In genomic region chr10:4836416-4836969, GRCh38 we compare ENCODE assay signal across 21 cellular contexts. TPM values are rescaled to one million over a fixed set of nuclear protein-coding genes. Genes with fewer than 3 reads are reported as not detected.
A peak's percentile ranks its signal among the peaks of the same experiment; 100 is the strongest.
DNase-seq lines count a peak whose midpoint lies in the region; ATAC-seq and TF ChIP-seq lines count a peak whose summit lies in the region.
"Had no signal": no experiment of that assay in that cellular context is flagged by ENCODE, and none has a peak within 500 bp of the region (broad histone marks: within the 10 kb centered on the region; RNA-seq: fewer than 3 reads in every experiment).

No MANE protein-coding gene starts in this region.

- H3K18ac ChIP-seq in trophoblast cell (ENCODE audit: low read length) = no peak overlapping the region

- H3K36me3 ChIP-seq in CD8-positive, alpha-beta T cell (ENCODE audit: insufficient read depth, low read length) = no peaks in the 10 kb centered on the region
- H3K36me3 ChIP-seq in trophoblast cell (ENCODE audit: control insufficient read depth in 1 of 2, insufficient read depth in 2 of 2, low read length in 2 of 2) = no peaks in the 10 kb centered on the region
- H3K36me3 ChIP-seq: BLaER1 had no signal

- POLR2A ChIA-PET in CD8-positive, alpha-beta T cell (lab: Charles Lee) = no interaction called here
- POLR2A ChIA-PET in naive thymus-derived CD8-positive, alpha-beta T cell (lab: Charles Lee) = interaction anchor here (0.8 to 2.6 kb wide), 2 partner anchors 10 to 14 kb away, joined by 5 to 23 read pairs; partner anchors contain the start of gene AKR1E2

- DNase-seq in activated naive CD4-positive, alpha-beta T cell treated with anti-CD3 and anti-CD28 coated beads, Interleukin-2, amount 10 ng/mL, durations not matched to agents 7 days and 5 days = no peak
- no peak for DNase-seq in activated naive CD4-positive, alpha-beta T cell treated with anti-CD3 and anti-CD28 coated beads for 36 hours
- no peak for DNase-seq in CD8-positive, alpha-beta T cell
- DNase-seq in activated T-helper 1 cell treated with anti-CD3 and anti-CD28 coated beads, Interleukin-12 subunit alpha, Interleukin-12 subunit beta, Interleukin-2, Interleukin-4 antibody, amounts not matched to agents 30 ng/mL and 10 ng/mL and 1 ng/mL, durations not matched to agents 14 hours and 24 hours and 36 hours (ENCODE audit: low spot score) = no peak
- no peak for DNase-seq in naive thymus-derived CD8-positive, alpha-beta T cell
- no peak for DNase-seq in trophoblast cell
- no peak for DNase-seq in OCI-M1 (lab: John Stamatoyannopoulos, UW)
- DNase-seq: ACHN, DMS53, EL, GF-D8, NCI-H1105, NCI-H146, NCI-H2029, NCI-H2227 treated with DMSO at 0.1 percent for 48 hours, NCI-H510A, SHP77 treated with DMSO at 0.1 percent for 48 hours had no signal

- H3K4me1 Mint-ChIP-seq in activated naive CD4-positive, alpha-beta T cell treated with anti-CD3 and anti-CD28 coated beads, Interleukin-2, amount 10 ng/mL, durations not matched to agents 7 days and 5 days = peaks cover 37% of the 10 kb centered on the region
- peaks cover 31% of the 10 kb centered on the region for H3K4me1 Mint-ChIP-seq in activated naive CD4-positive, alpha-beta T cell treated with anti-CD3 and anti-CD28 coated beads for 36 hours (ENCODE audit: low read depth)
- H3K4me1 Mint-ChIP-seq in CD8-positive, alpha-beta T cell (ENCODE audit: low read depth) = peaks cover 23% of the 10 kb centered on the region
- peaks cover 33% of the 10 kb centered on the region for H3K4me1 Mint-ChIP-seq in activated T-helper 1 cell treated with anti-CD3 and anti-CD28 coated beads, Interleukin-12 subunit alpha, Interleukin-12 subunit beta, Interleukin-2, Interleukin-4 antibody, amounts not matched to agents 30 ng/mL and 10 ng/mL and 1 ng/mL, durations not matched to agents 14 hours and 24 hours and 36 hours (ENCODE audit: low read depth)
- peaks cover 11 to 22% (median 15%) of the 10 kb centered on the region in 4 donors for H3K4me1 Mint-ChIP-seq in naive thymus-derived CD8-positive, alpha-beta T cell

- H3K27ac ChIP-seq in CD8-positive, alpha-beta T cell (ENCODE audit: low read depth, low read length) = no peak overlapping the region
- no peak overlapping the region for H3K27ac ChIP-seq in trophoblast cell (ENCODE audit: low read depth, low read length)
- H3K27ac ChIP-seq: BLaER1, RWPE1 had no signal

- no CpG with 5 or more reads among the region's 8 CpGs for WGBS in trophoblast cell (ENCODE audit: extremely low coverage, insufficient coverage, insufficient read length)

- no peak overlapping the region for H2AFZ ChIP-seq in trophoblast cell (ENCODE audit: insufficient read depth, low read length, poor library complexity)

- H3K27ac Mint-ChIP-seq in activated naive CD4-positive, alpha-beta T cell treated with anti-CD3 and anti-CD28 coated beads, Interleukin-2, amount 10 ng/mL, durations not matched to agents 7 days and 5 days = peak overlapping the region; percentile 80
- no peak overlapping the region for H3K27ac Mint-ChIP-seq in activated naive CD4-positive, alpha-beta T cell treated with anti-CD3 and anti-CD28 coated beads for 36 hours
- peak overlapping the region; percentile 80 for H3K27ac Mint-ChIP-seq in CD8-positive, alpha-beta T cell
- H3K27ac Mint-ChIP-seq in activated T-helper 1 cell treated with anti-CD3 and anti-CD28 coated beads, Interleukin-12 subunit alpha, Interleukin-12 subunit beta, Interleukin-2, Interleukin-4 antibody, amounts not matched to agents 30 ng/mL and 10 ng/mL and 1 ng/mL, durations not matched to agents 14 hours and 24 hours and 36 hours = peak overlapping the region; percentile 23
- H3K27ac Mint-ChIP-seq in naive thymus-derived CD8-positive, alpha-beta T cell = peak overlapping the region in 9 of 10 donors; percentile 40 to 92 (median 79)

- H4K8ac ChIP-seq in trophoblast cell (ENCODE audit: low read depth, low read length) = no peak overlapping the region

- no peak overlapping the region for H4K12ac ChIP-seq in trophoblast cell (ENCODE audit: low read depth, low read length)

- no peak overlapping the region for H3K4ac ChIP-seq in trophoblast cell (ENCODE audit: low read depth, low read length)

- H3K79me1 ChIP-seq in trophoblast cell (ENCODE audit: low read length) = no peaks in the 10 kb centered on the region

- intact Hi-C loops in activated naive CD4-positive, alpha-beta T cell treated with anti-CD3 and anti-CD28 coated beads for 36 hours (cut with micrococcal nuclease) = no loop called here
- intact Hi-C loops in CD8-positive, alpha-beta T cell (cut with DNase I, micrococcal nuclease) = no loop called here
- intact Hi-C loops in activated T-helper 1 cell treated with anti-CD3 and anti-CD28 coated beads, Interleukin-12 subunit alpha, Interleukin-12 subunit beta, Interleukin-2, Interleukin-4 antibody, amounts not matched to agents 30 ng/mL and 10 ng/mL and 1 ng/mL, durations not matched to agents 14 hours and 24 hours and 36 hours (cut with micrococcal nuclease) = no loop called here

- H2BK5ac ChIP-seq in trophoblast cell (ENCODE audit: low read depth, low read length, poor library complexity) = no peak overlapping the region

- ATAC-seq in CD8-positive, alpha-beta T cell = no peak
- ATAC-seq in naive thymus-derived CD8-positive, alpha-beta T cell = no peak

- H3K9ac ChIP-seq in trophoblast cell (ENCODE audit: low read length) = no peak overlapping the region
- H3K9ac ChIP-seq: BLaER1 had no signal

- no peak overlapping the region for H4K91ac ChIP-seq in trophoblast cell (ENCODE audit: low read depth, low read length)

- no peaks in the 10 kb centered on the region for H3K79me2 ChIP-seq in trophoblast cell (ENCODE audit: control insufficient read depth, insufficient read depth, low read length, poor library complexity)

- H3K9me3 ChIP-seq in CD8-positive, alpha-beta T cell (ENCODE audit: low read length) = no peaks in the 10 kb centered on the region
- H3K9me3 ChIP-seq in trophoblast cell (ENCODE audit: insufficient read depth, low read depth, low read length) = no peaks in the 10 kb centered on the region
- H3K9me3 ChIP-seq: BLaER1 had no signal

- no peak overlapping the region for H3K4me2 ChIP-seq in trophoblast cell (ENCODE audit: low read length)
- H3K4me2 ChIP-seq: BLaER1 had no signal

- no peak overlapping the region for H2BK120ac ChIP-seq in trophoblast cell (ENCODE audit: insufficient read depth, low read length, poor library complexity)

- H3K27me3 Mint-ChIP-seq in activated naive CD4-positive, alpha-beta T cell treated with anti-CD3 and anti-CD28 coated beads, Interleukin-2, amount 10 ng/mL, durations not matched to agents 7 days and 5 days = no peaks in the 10 kb centered on the region
- no peaks in the 10 kb centered on the region for H3K27me3 Mint-ChIP-seq in activated naive CD4-positive, alpha-beta T cell treated with anti-CD3 and anti-CD28 coated beads for 36 hours (ENCODE audit: low read depth)
- no peaks in the 10 kb centered on the region for H3K27me3 Mint-ChIP-seq in CD8-positive, alpha-beta T cell (ENCODE audit: low read depth)
- peaks cover 2% of the 10 kb centered on the region for H3K27me3 Mint-ChIP-seq in activated T-helper 1 cell treated with anti-CD3 and anti-CD28 coated beads, Interleukin-12 subunit alpha, Interleukin-12 subunit beta, Interleukin-2, Interleukin-4 antibody, amounts not matched to agents 30 ng/mL and 10 ng/mL and 1 ng/mL, durations not matched to agents 14 hours and 24 hours and 36 hours (ENCODE audit: insufficient read depth)
- H3K27me3 Mint-ChIP-seq in naive thymus-derived CD8-positive, alpha-beta T cell = peaks cover 0 to 8% (median 0%) of the 10 kb centered on the region in 5 donors

- no peak overlapping the region for H3K4me3 Mint-ChIP-seq in activated naive CD4-positive, alpha-beta T cell treated with anti-CD3 and anti-CD28 coated beads, Interleukin-2, amount 10 ng/mL, durations not matched to agents 7 days and 5 days
- no peak overlapping the region for H3K4me3 Mint-ChIP-seq in activated naive CD4-positive, alpha-beta T cell treated with anti-CD3 and anti-CD28 coated beads for 36 hours
- no peak overlapping the region for H3K4me3 Mint-ChIP-seq in CD8-positive, alpha-beta T cell
- no peak overlapping the region for H3K4me3 Mint-ChIP-seq in activated T-helper 1 cell treated with anti-CD3 and anti-CD28 coated beads, Interleukin-12 subunit alpha, Interleukin-12 subunit beta, Interleukin-2, Interleukin-4 antibody, amounts not matched to agents 30 ng/mL and 10 ng/mL and 1 ng/mL, durations not matched to agents 14 hours and 24 hours and 36 hours
- peak overlapping the region in 7 of 10 donors; percentile 15 to 74 (median 61) for H3K4me3 Mint-ChIP-seq in naive thymus-derived CD8-positive, alpha-beta T cell
- H3K4me3 Mint-ChIP-seq: IgD-negative memory B cell had no signal

- no peak overlapping the region for H3K14ac ChIP-seq in trophoblast cell (ENCODE audit: low read length)

- no peak overlapping the region for H3K4me3 ChIP-seq in CD8-positive, alpha-beta T cell (ENCODE audit: low read depth, low read length)
- H3K4me3 ChIP-seq in trophoblast cell (ENCODE audit: low read depth, low read length) = no peak overlapping the region
- H3K4me3 ChIP-seq: BLaER1 had no signal

- no peak overlapping the region for H3K23ac ChIP-seq in trophoblast cell (ENCODE audit: low read length)

- CTCF ChIA-PET in activated naive CD4-positive, alpha-beta T cell treated with anti-CD3 and anti-CD28 coated beads, Interleukin-2, amount 10 ng/mL, durations not matched to agents 7 days and 5 days (lab: Charles Lee) = interaction anchor here (1.6 to 5.5 kb wide), 3 partner anchors 13 to 21 kb away, joined by 6 to 53 read pairs (median 8); no protein-coding TSS in a partner anchor
- CTCF ChIA-PET in activated naive CD4-positive, alpha-beta T cell treated with anti-CD3 and anti-CD28 coated beads for 36 hours (lab: Charles Lee) = interaction anchor here (1.1 to 5.8 kb wide), 6 partner anchors 13 to 448 kb away, joined by 3 to 46 read pairs (median 6); no protein-coding TSS in a partner anchor
- CTCF ChIA-PET in CD8-positive, alpha-beta T cell (lab: Charles Lee) = interaction anchor here (0.7 to 6.7 kb wide), 4 partner anchors 9 to 605 kb away, joined by 4 to 70 read pairs (median 22); no protein-coding TSS in a partner anchor

- peaks cover 2% of the 10 kb centered on the region for H3K9me3 Mint-ChIP-seq in activated naive CD4-positive, alpha-beta T cell treated with anti-CD3 and anti-CD28 coated beads, Interleukin-2, amount 10 ng/mL, durations not matched to agents 7 days and 5 days
- H3K9me3 Mint-ChIP-seq in activated naive CD4-positive, alpha-beta T cell treated with anti-CD3 and anti-CD28 coated beads for 36 hours = peaks cover 2% of the 10 kb centered on the region
- H3K9me3 Mint-ChIP-seq in CD8-positive, alpha-beta T cell = no peaks in the 10 kb centered on the region
- H3K9me3 Mint-ChIP-seq in activated T-helper 1 cell treated with anti-CD3 and anti-CD28 coated beads, Interleukin-12 subunit alpha, Interleukin-12 subunit beta, Interleukin-2, Interleukin-4 antibody, amounts not matched to agents 30 ng/mL and 10 ng/mL and 1 ng/mL, durations not matched to agents 14 hours and 24 hours and 36 hours = no peaks in the 10 kb centered on the region
- no peaks in the 10 kb centered on the region for H3K9me3 Mint-ChIP-seq in naive thymus-derived CD8-positive, alpha-beta T cell
- H3K9me3 Mint-ChIP-seq: IgD-negative memory B cell had no signal

- no peak for TF ChIP-seq CTCF in CD8-positive, alpha-beta T cell (IDR thresholded peaks at IDR 0.05)

- peaks cover 33% of the 10 kb centered on the region for H3K36me3 Mint-ChIP-seq in activated naive CD4-positive, alpha-beta T cell treated with anti-CD3 and anti-CD28 coated beads, Interleukin-2, amount 10 ng/mL, durations not matched to agents 7 days and 5 days
- peaks cover 11% of the 10 kb centered on the region for H3K36me3 Mint-ChIP-seq in activated naive CD4-positive, alpha-beta T cell treated with anti-CD3 and anti-CD28 coated beads for 36 hours (ENCODE audit: low read depth)
- H3K36me3 Mint-ChIP-seq in CD8-positive, alpha-beta T cell = no peaks in the 10 kb centered on the region
- H3K36me3 Mint-ChIP-seq in activated T-helper 1 cell treated with anti-CD3 and anti-CD28 coated beads, Interleukin-12 subunit alpha, Interleukin-12 subunit beta, Interleukin-2, Interleukin-4 antibody, amounts not matched to agents 30 ng/mL and 10 ng/mL and 1 ng/mL, durations not matched to agents 14 hours and 24 hours and 36 hours (ENCODE audit: low read depth) = peaks cover 8% of the 10 kb centered on the region
- H3K36me3 Mint-ChIP-seq in naive thymus-derived CD8-positive, alpha-beta T cell = no peaks in the 10 kb centered on the region

- H3K27me3 ChIP-seq in CD8-positive, alpha-beta T cell (ENCODE audit: insufficient read depth, low read length) = no peaks in the 10 kb centered on the region
- H3K27me3 ChIP-seq in trophoblast cell (ENCODE audit: insufficient read depth, low read length) = no peaks in the 10 kb centered on the region
- H3K27me3 ChIP-seq: BLaER1 had no signal

- no peak overlapping the region for H2BK12ac ChIP-seq in trophoblast cell (ENCODE audit: low read length)

- H2AK5ac ChIP-seq in trophoblast cell (ENCODE audit: low read length) = no peak overlapping the region

- H3K4me1 ChIP-seq in CD8-positive, alpha-beta T cell (ENCODE audit: insufficient read depth, low read length) = peaks cover 25% of the 10 kb centered on the region
- no peaks in the 10 kb centered on the region for H3K4me1 ChIP-seq in trophoblast cell (ENCODE audit: control insufficient read depth in 1 of 2, insufficient read depth in 2 of 2, low read length in 2 of 2)
- H3K4me1 ChIP-seq: BLaER1 had no signal

RNA-seq across cellular contexts. Expression of gene AKR1E2, which starts 10.5 kb away (rescaled TPM):
- 1 to 10 TPM; 7.1 to 7.3 TPM for total RNA-seq in activated naive CD4-positive, alpha-beta T cell treated with anti-CD3 and anti-CD28 coated beads for 36 hours
- 1 to 10 TPM; 5.2 to 5.7 TPM for total RNA-seq in CD8-positive, alpha-beta T cell
- 6.2 and 6.6 TPM in 2 replicates for total RNA-seq in activated T-helper 1 cell treated with anti-CD3 and anti-CD28 coated beads, Interleukin-12 subunit alpha, Interleukin-12 subunit beta, Interleukin-2, Interleukin-4 antibody, amounts not matched to agents 30 ng/mL and 10 ng/mL and 1 ng/mL, durations not matched to agents 14 hours and 24 hours and 36 hours
- 10 to 100 TPM; 12.7 to 14.4 TPM for total RNA-seq in naive thymus-derived CD8-positive, alpha-beta T cell
- polyA plus RNA-seq in naive thymus-derived CD8-positive, alpha-beta T cell = 1 to 10 TPM in 1 of 3 donors, under 1 TPM in 1, not detected in 1; 0.67 to 1.6 TPM
- 0.31 and 0.42 TPM in 2 replicates for polyA plus RNA-seq in trophoblast cell (2013)
- total RNA-seq: H4 had no signal
- polyA plus RNA-seq: IgD-negative memory B cell had no signal

Comparison
In these comparisons a context has a peak if more than half of its experiments do, and no peak if none do; other contexts are left out.
1. H3K4me3 Mint-ChIP-seq: peak in naive thymus-derived CD8-positive, alpha-beta T cell (7 of 10); none in activated naive CD4-positive, alpha-beta T cell treated with anti-CD3 and anti-CD28 coated beads, Interleukin-2, amount 10 ng/mL, durations not matched to agents 7 days and 5 days (single experiment), activated naive CD4-positive, alpha-beta T cell treated with anti-CD3 and anti-CD28 coated beads for 36 hours (single experiment), CD8-positive, alpha-beta T cell (single experiment) and activated T-helper 1 cell treated with anti-CD3 and anti-CD28 coated beads, Interleukin-12 subunit alpha, Interleukin-12 subunit beta, Interleukin-2, Interleukin-4 antibody, amounts not matched to agents 30 ng/mL and 10 ng/mL and 1 ng/mL, durations not matched to agents 14 hours and 24 hours and 36 hours (single experiment).